Comparison of ENCODE assay signal across 2 cellular contexts in the genomic region with DNA sequence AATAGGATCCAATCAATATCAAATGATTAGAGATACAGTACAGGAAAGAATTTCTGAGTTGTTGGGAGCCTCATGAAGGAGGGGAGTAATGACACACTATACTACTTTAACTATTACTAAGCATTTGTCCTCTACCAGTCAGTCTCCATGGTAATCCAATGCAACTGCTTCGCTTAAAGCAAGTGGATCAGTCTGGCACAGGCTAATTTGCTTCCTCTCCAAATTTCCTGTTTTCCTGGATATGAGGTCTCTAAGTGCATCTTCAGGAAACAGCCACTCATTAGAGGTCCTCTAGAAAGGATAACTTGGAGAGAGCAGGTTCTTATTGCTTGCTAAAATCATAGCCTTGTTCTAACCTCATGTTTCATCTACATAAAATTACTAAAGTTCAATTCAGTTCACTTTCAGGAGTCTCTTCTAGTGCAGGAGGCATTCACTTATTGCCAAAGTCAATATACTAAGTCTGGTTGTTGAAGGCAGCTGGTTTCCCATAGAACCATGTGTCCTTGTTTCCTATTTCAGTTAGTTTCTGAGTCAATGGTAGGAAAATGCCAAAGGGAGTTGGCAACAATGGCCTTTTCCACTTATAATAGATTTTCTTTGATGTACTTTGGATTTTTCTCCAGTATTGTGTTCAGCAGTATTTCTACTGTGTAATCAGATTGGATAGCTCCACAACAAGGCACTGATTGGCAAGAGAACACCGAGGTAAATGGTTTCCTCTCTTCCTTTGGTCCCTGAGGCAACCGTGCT.
A peak's percentile ranks its signal among the peaks of the same experiment; 100 is the strongest.
TF ChIP-seq lines count a peak whose summit lies in the region.

No MANE protein-coding gene starts in this region.

TF ChIP-seq in PFSK-1, 5 proteins besides CTCF, POLR2A, EP300 and RAD21:
- 0 out of 4 replicates have a peak, but pooled peaks of 1 of the 2 experiments have one; percentile 23 for TF ChIP-seq REST (IDR thresholded peaks at IDR 0.05; ENCODE audit: insufficient read depth in 1 of 2, low read depth in 2 of 2, low read length in 2 of 2)
- TF ChIP-seq POLR2AphosphoS5 (IDR thresholded peaks at IDR 0.05; ENCODE audit: low read depth, low read length) = no peak
- no peak for TF ChIP-seq SIN3A (IDR thresholded peaks at IDR 0.05; ENCODE audit: borderline replicate concordance, insufficient read depth, low read length)
- 0 out of 2 replicates have a peak, but pooled peaks have one; percentile 11 for TF ChIP-seq TAF1 (IDR thresholded peaks at IDR 0.05; ENCODE audit: borderline replicate concordance, insufficient read depth, low read length)
- TF ChIP-seq FOXP2 (optimal IDR thresholded peaks at IDR 0.05; ENCODE audit: borderline replicate concordance, extremely low read depth, extremely low read length, insufficient read depth) = no peak

TF ChIP-seq in endothelial cell of umbilical vein, 7 proteins besides CTCF, POLR2A, EP300 and RAD21:
- TF ChIP-seq JUN (IDR thresholded peaks at IDR 0.05; ENCODE audit: borderline replicate concordance, insufficient read depth, insufficient read length, low read depth) = peak; percentile 12
- no peak for TF ChIP-seq POLR2AphosphoS5 (IDR thresholded peaks at IDR 0.05; ENCODE audit: insufficient read depth, low read depth, low read length)
- TF ChIP-seq, protein P1, sequence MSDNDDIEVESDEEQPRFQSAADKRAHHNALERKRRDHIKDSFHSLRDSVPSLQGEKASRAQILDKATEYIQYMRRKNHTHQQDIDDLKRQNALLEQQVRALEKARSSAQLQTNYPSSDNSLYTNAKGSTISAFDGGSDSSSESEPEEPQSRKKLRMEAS (IDR thresholded peaks at IDR 0.05; ENCODE audit: insufficient read depth, insufficient read length) = no peak
